ENCODE assay signal across 21 cellular contexts in the genomic region with DNA sequence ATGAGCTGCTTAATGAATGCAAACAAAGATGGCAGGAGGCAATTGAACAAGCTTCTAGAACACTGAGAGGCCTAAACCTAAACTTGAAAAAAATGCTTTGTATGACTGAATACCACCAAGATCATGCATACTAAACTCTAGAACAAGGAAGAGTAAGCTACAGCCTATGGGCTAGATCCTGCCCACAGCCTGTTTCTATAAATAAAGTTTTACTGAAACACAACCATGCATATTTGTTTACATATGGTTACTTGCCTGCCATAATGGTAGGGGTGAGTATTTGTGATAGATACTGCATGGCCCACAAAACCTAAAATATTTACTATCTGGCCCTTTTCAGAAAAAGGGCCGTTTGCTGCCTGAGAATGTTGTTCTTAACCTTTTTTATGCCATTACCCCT.
"Had no signal": no experiment of that assay in that cellular context is flagged by ENCODE, and none has a peak within 500 bp of the region (broad histone marks: within the 10 kb centered on the region; RNA-seq: fewer than 3 reads in every experiment).

No MANE protein-coding gene starts in this region.

- FAIRE-seq: RCC 7860 had no signal

- H3K4me1 ChIP-seq: SJSA1 had no signal

- DNase-seq: IMR-90, Kasumi-1, MM.1S, NCI-H1092 treated with DMSO at 0.1 percent for 48 hours, NCI-H1436 treated with DMSO at 0.1 percent for 48 hours, NCI-H1694, NCI-H187 treated with DMSO at 0.1 percent for 48 hours, NCI-H2081 treated with DMSO at 0.1 percent for 48 hours, NCI-H2171, NCI-H226, NCI-H446, NCI-H524, NCI-H526 treated with DMSO at 0.1 percent for 48 hours, NCI-H748 treated with DMSO at 0.1 percent for 48 hours, Right ventricle myocardium superior, RPMI8226, SIG-M5 had no signal

- H3K9ac ChIP-seq: KMS-11 had no signal

- H3K4me3 ChIP-seq: SJSA1, SK-N-MC had no signal

- H3K4me2 ChIP-seq: KMS-11 had no signal

- H3K27me3 ChIP-seq: SJSA1 had no signal

- H3K27ac ChIP-seq: KMS-11, SJSA1, SK-N-MC had no signal
